ENCODE assay signal across 8 cellular contexts in genomic region chr5:140549237-140550144, GRCh38. TPM values are rescaled to one million over a fixed set of nuclear protein-coding genes. Genes with fewer than 3 reads are reported as not detected.
DNase-seq lines count a peak whose midpoint lies in the region; ATAC-seq, FAIRE-seq and TF ChIP-seq lines count a peak whose summit lies in the region.

No MANE protein-coding gene starts in this region.

- DNase-seq in EL (peak; percentile 39), NOMO-1 treated with dmso at 0.1 percent for 144 hours (lab: John Stamatoyannopoulos, UW; ENCODE audit: unreplicated experiment) (peak; percentile 67), coronary artery (ENCODE audit: low spot score) (no peak), mucosa of gallbladder (ENCODE audit: low spot score) (peak; percentile 76), WERI-Rb-1 (no peak), GM19239 (ENCODE audit: insufficient read length, low spot score) (no peak)

- FAIRE-seq in GM19239 (lab: Jason Lieb, UNC): no peak

- H3K27ac ChIP-seq in coronary artery (peak overlapping the region; percentile 99), WERI-Rb-1 (no peak overlapping the region)

- H3K9me3 ChIP-seq in WERI-Rb-1 (ENCODE audit: severe bottlenecking): no peaks in the 10 kb centered on the region

- no peaks in the 10 kb centered on the region for H3K27me3 ChIP-seq in WERI-Rb-1 (ENCODE audit: insufficient read depth, low read depth, severe bottlenecking)

- H3K4me3 ChIP-seq in coronary artery (no peak overlapping the region), WERI-Rb-1 (ENCODE audit: low read depth, low read length) (no peak overlapping the region)

- TF ChIP-seq CTCF in coronary artery (IDR thresholded peaks at IDR 0.05) (no peak), WERI-Rb-1 (IDR thresholded peaks at IDR 0.05; ENCODE audit: low read depth, low read length) (no peak)

- no peak for ATAC-seq in GM18868 (IDR thresholded peaks at IDR 0.05; ENCODE audit: unreplicated experiment)
- ATAC-seq in HG02642 (IDR thresholded peaks at IDR 0.05; ENCODE audit: poor library complexity, unreplicated experiment): no peak

- H3K36me3 ChIP-seq in WERI-Rb-1: peaks cover 59% of the 10 kb centered on the region

RNA-seq across cellular contexts. Expression of gene EIF4EBP3, which starts 2.0 kb away (rescaled TPM):
- total RNA-seq in mucosa of gallbladder: 14.4 TPM

RNA-seq across cellular contexts. Expression of gene SRA1, which starts 7.8 kb away (rescaled TPM):
- 27.2 TPM for total RNA-seq in mucosa of gallbladder

RNA-seq across cellular contexts. Expression of gene APBB3, which starts 14.9 kb away (rescaled TPM):
- 46.4 TPM for total RNA-seq in mucosa of gallbladder

RNA-seq across cellular contexts. Expression of gene SLC35A4, which starts 15.1 kb away (rescaled TPM):
- 73.8 TPM for total RNA-seq in mucosa of gallbladder

Comparison
In these comparisons a context has a peak if more than half of its experiments do, and no peak if none do; other contexts are left out.
1. DNase-seq: peak in EL (single experiment), NOMO-1 treated with dmso at 0.1 percent for 144 hours (single experiment) and mucosa of gallbladder (single experiment); none in coronary artery (single experiment), WERI-Rb-1 (single experiment) and GM19239 (single experiment).